In genomic region chr5:147310059-147310704, GRCh38 we compare ENCODE assay signal across 9 cellular contexts.
DNase-seq lines count a peak whose midpoint lies in the region; ATAC-seq and TF ChIP-seq lines count a peak whose summit lies in the region.
"Had no signal": no experiment of that assay in that cellular context is flagged by ENCODE, and none has a peak within 500 bp of the region (broad histone marks: within the 10 kb centered on the region; RNA-seq: fewer than 3 reads in every experiment).

No MANE protein-coding gene starts in this region.

- H3K9me3 Mint-ChIP-seq in activated T-cell treated with anti-CD3 and anti-CD28 coated beads, Interleukin-2, amount 50 U/mL, for 24 hours = no peaks in the 10 kb centered on the region

- no peak overlapping the region for H3K4me3 ChIP-seq in breast epithelium
- no peak overlapping the region for H3K4me3 ChIP-seq in lung
- H3K4me3 ChIP-seq: cardiac muscle cell had no signal

- TF ChIP-seq CTCF in breast epithelium (IDR thresholded peaks at IDR 0.05) (no peak), lung (IDR thresholded peaks at IDR 0.05; ENCODE audit: control extremely low read depth, extremely low read depth) (no peak), GM10266 (IDR thresholded peaks at IDR 0.05; ENCODE audit: control insufficient read depth, insufficient read depth, low read depth, missing control alignments) (no peak)

- TF ChIP-seq POLR2A in breast epithelium (IDR thresholded peaks at IDR 0.05) = no peak

- no peak overlapping the region for H3K4me3 Mint-ChIP-seq in activated T-cell treated with anti-CD3 and anti-CD28 coated beads, Interleukin-2, amount 50 U/mL, for 24 hours

- no peaks in the 10 kb centered on the region for H3K4me1 ChIP-seq in breast epithelium
- H3K4me1 ChIP-seq in lung (ENCODE audit: control insufficient read depth in 2 of 2, insufficient read depth in 2 of 2, low read length in 2 of 2) = no peaks in the 10 kb centered on the region

- H3K27ac Mint-ChIP-seq in activated T-cell treated with anti-CD3 and anti-CD28 coated beads, Interleukin-2, amount 50 U/mL, for 24 hours = no peak overlapping the region

- no peaks in the 10 kb centered on the region for H3K27me3 Mint-ChIP-seq in activated T-cell treated with anti-CD3 and anti-CD28 coated beads, Interleukin-2, amount 50 U/mL, for 24 hours

- H3K36me3 ChIP-seq in breast epithelium = no peaks in the 10 kb centered on the region
- no peaks in the 10 kb centered on the region for H3K36me3 ChIP-seq in lung (ENCODE audit: control insufficient read depth in 2 of 2, insufficient read depth in 2 of 2, low read length in 2 of 2)
- H3K36me3 ChIP-seq: cardiac muscle cell had no signal

- H3K36me3 Mint-ChIP-seq in activated T-cell treated with anti-CD3 and anti-CD28 coated beads, Interleukin-2, amount 50 U/mL, for 24 hours (ENCODE audit: low read depth) = no peaks in the 10 kb centered on the region

- H3K27ac ChIP-seq in breast epithelium (peak overlapping the region in 1 of 2 donors; percentile 37), lung (ENCODE audit: low read depth in 1 of 2, low read length in 1 of 2) (peak overlapping the region in 1 of 2 donors; percentile 20)
- H3K27ac ChIP-seq: cardiac muscle cell had no signal

- DNase-seq in ELF-1 (ENCODE audit: low read depth, low spot score) = peak; percentile 14
- DNase-seq in NCI-H2227 treated with DMSO at 0.1 percent for 48 hours (lab: John Stamatoyannopoulos, UW) = peak; percentile 51
- DNase-seq in breast epithelium (ENCODE audit: low spot score in 2 of 2) = peak; percentile 50 to 69
- peak; percentile 85 for DNase-seq in lung (ENCODE audit: low spot score)
- no peak for DNase-seq in GM10266 (ENCODE audit: extremely low spot score)
- no peak for DNase-seq in cerebellar nuclear complex (lab: John Stamatoyannopoulos, UW)
- no peak for DNase-seq in activated T-cell treated with anti-CD3 and anti-CD28 coated beads, Interleukin-2, amount 50 U/mL, for 24 hours
- no peak for DNase-seq in NCI-H526 (lab: John Stamatoyannopoulos, UW)

- H3K9me3 ChIP-seq in breast epithelium = no peaks in the 10 kb centered on the region
- peaks cover 0 to 2% of the 10 kb centered on the region in 2 donors for H3K9me3 ChIP-seq in lung (ENCODE audit: control insufficient read depth in 2 of 2, insufficient read depth in 1 of 2, low read length in 1 of 2)

- 51 to 63% methylated on average over 10 of the region's 10 CpGs for WGBS in lung, 2 donors

- no peaks in the 10 kb centered on the region for H3K4me1 Mint-ChIP-seq in activated T-cell treated with anti-CD3 and anti-CD28 coated beads, Interleukin-2, amount 50 U/mL, for 24 hours (ENCODE audit: low read depth)

- intact Hi-C loops in breast epithelium (cut with DNase I; ENCODE audit: low total_unique reads) = no loop called here

- ATAC-seq in lung (ENCODE audit: insufficient read depth, low FRiP score) = peak; percentile 93

- no peaks in the 10 kb centered on the region for H3K27me3 ChIP-seq in breast epithelium
- H3K27me3 ChIP-seq in lung (ENCODE audit: control insufficient read depth, insufficient read depth) = no peaks in the 10 kb centered on the region
- H3K27me3 ChIP-seq: cardiac muscle cell had no signal

Comparison
In these comparisons a context has a peak if more than half of its experiments do, and no peak if none do; other contexts are left out.
1. DNase-seq: peak in ELF-1 (single experiment), NCI-H2227 treated with DMSO at 0.1 percent for 48 hours (single experiment), breast epithelium (2 of 2) and lung (single experiment); none in GM10266 (single experiment), cerebellar nuclear complex (0 of 2), activated T-cell treated with anti-CD3 and anti-CD28 coated beads, Interleukin-2, amount 50 U/mL, for 24 hours (single experiment) and NCI-H526 (0 of 2).